In genomic region chr2:201680743-201681142, GRCh38 we compare ENCODE assay signal across 10 cellular contexts. TPM values are rescaled to one million over a fixed set of nuclear protein-coding genes. Genes with fewer than 3 reads are reported as not detected.
DNase-seq lines count a peak whose midpoint lies in the region; ATAC-seq and TF ChIP-seq lines count a peak whose summit lies in the region.
"Had no signal": no experiment of that assay in that cellular context is flagged by ENCODE, and none has a peak within 500 bp of the region (broad histone marks: within the 10 kb centered on the region; RNA-seq: fewer than 3 reads in every experiment).

No MANE protein-coding gene starts in this region.

- no peaks in the 10 kb centered on the region for H3K4me1 ChIP-seq in Caco-2
- H3K4me1 ChIP-seq in iPS DF 6.9 (ENCODE audit: control insufficient read depth, insufficient read depth, low read length) = no peaks in the 10 kb centered on the region
- H3K4me1 ChIP-seq: HAP-1 had no signal

- no peaks in the 10 kb centered on the region for H3K9me3 Mint-ChIP-seq in Caco-2 (ENCODE audit: unreplicated experiment)

- peaks cover 3% of the 10 kb centered on the region for H3K27me3 Mint-ChIP-seq in Caco-2 (ENCODE audit: insufficient read depth, unreplicated experiment)

- peak; percentile 54 to 66 for TF ChIP-seq CTCF in Caco-2 (IDR thresholded peaks at IDR 0.05; ENCODE audit: insufficient read depth in 1 of 2, low read depth in 1 of 2, low read length in 1 of 2, severe bottlenecking in 1 of 2, unreplicated experiment in 1 of 2)

- no peak overlapping the region for H3K27ac ChIP-seq in iPS DF 6.9 (ENCODE audit: low read length)
- no peak overlapping the region for H3K27ac ChIP-seq in caudate nucleus (ENCODE audit: low read depth, low read length)

- H3K4me3 Mint-ChIP-seq in Caco-2 (ENCODE audit: unreplicated experiment) = no peak overlapping the region

- H3K27me3 ChIP-seq in Caco-2 (replicated peaks; ENCODE audit: control insufficient read depth, insufficient read depth, low read length) (no peaks in the 10 kb centered on the region), iPS DF 6.9 (ENCODE audit: control insufficient read depth, insufficient read depth, low read length) (no peaks in the 10 kb centered on the region)

- H3K4me1 Mint-ChIP-seq in Caco-2 (ENCODE audit: low read depth, unreplicated experiment) = no peaks in the 10 kb centered on the region

- WGBS in iPS DF 6.9 (ENCODE audit: insufficient coverage, insufficient read length) = no CpG with 5 or more reads among the region's 9 CpGs

- H3K27ac Mint-ChIP-seq in Caco-2 (ENCODE audit: unreplicated experiment) = no peak overlapping the region

- POLR2A ChIA-PET in Caco-2 (lab: Charles Lee) = no interaction called here

- H3K4me3 ChIP-seq in Caco-2 (ENCODE audit: low read depth, low read length) (no peak overlapping the region), iPS DF 6.9 (ENCODE audit: low read length) (no peak overlapping the region)
- H3K4me3 ChIP-seq: HAP-1 had no signal

- intact Hi-C loops in Caco-2 (cut with micrococcal nuclease; ENCODE audit: unreplicated experiment) = loop anchor here (2.0 kb wide), 1 partner anchor 34 kb away; no protein-coding TSS in a partner anchor

- no peak for ATAC-seq in GM18502 (IDR thresholded peaks at IDR 0.05; ENCODE audit: poor library complexity, unreplicated experiment)

- CTCF ChIA-PET in Caco-2 (lab: Charles Lee) = no interaction called here

- no peaks in the 10 kb centered on the region for H3K36me3 Mint-ChIP-seq in Caco-2 (ENCODE audit: insufficient read depth, unreplicated experiment)

- no TSS peak for BruUV-seq in Caco-2 (replicated peaks; lab: Mats Ljungman, UMichigan)

- H3K9me3 ChIP-seq in Caco-2 = no peaks in the 10 kb centered on the region
- H3K9me3 ChIP-seq in iPS DF 6.9 (ENCODE audit: control insufficient read depth, insufficient read depth, low read length) = no peaks in the 10 kb centered on the region
- H3K9me3 ChIP-seq: HAP-1 had no signal

- DNase-seq in Caco-2 (peak; percentile 56 to 61), GM19238 (ENCODE audit: insufficient read length, low spot score) (peak; percentile 9), SK-N-DZ (ENCODE audit: low spot score) (peak; percentile 12), iPS DF 6.9 (ENCODE audit: low read depth, low spot score) (peak; percentile 67), T1000 (lab: John Stamatoyannopoulos, UW) (no peak), caudate nucleus (lab: John Stamatoyannopoulos, UW) (no peak), medulla oblongata (ENCODE audit: extremely low spot score) (no peak)
- DNase-seq: NCI-H526 treated with DMSO at 0.1 percent for 48 hours had no signal

- H3K36me3 ChIP-seq in Caco-2 (ENCODE audit: control insufficient read depth, insufficient read depth, low read length) (no peaks in the 10 kb centered on the region), iPS DF 6.9 (ENCODE audit: control insufficient read depth, insufficient read depth, low read length) (no peaks in the 10 kb centered on the region)
- H3K36me3 ChIP-seq: HAP-1 had no signal

RNA-seq across cellular contexts. Expression of gene MPP4, which starts 17.7 kb away (rescaled TPM):
- 0.16 and 0.37 TPM in 2 replicates for total RNA-seq in Caco-2 (2022)
- 0.21 TPM in 1 of 2 replicates, not detected in the other for polyA plus RNA-seq in SK-N-DZ (2014; cell fraction: cytosol; rRNA removed)
- not detected in 2 replicates for polyA plus RNA-seq in SK-N-DZ (2014; cell fraction: nucleus; rRNA removed)

RNA-seq across cellular contexts. Expression of gene TMEM237, which starts 37.4 kb away (rescaled TPM):
- 21.1 and 26.5 TPM in 2 replicates for total RNA-seq in Caco-2 (2022)
- polyA plus RNA-seq in SK-N-DZ (2014; cell fraction: cytosol; rRNA removed) = 98.9 and 101 TPM in 2 replicates
- 119 and 126 TPM in 2 replicates for polyA plus RNA-seq in SK-N-DZ (2014; cell fraction: nucleus; rRNA removed)

Comparison
In these comparisons a context has a peak if more than half of its experiments do, and no peak if none do; other contexts are left out.
1. DNase-seq: peak in Caco-2 (2 of 2), GM19238 (single experiment), SK-N-DZ (single experiment) and iPS DF 6.9 (single experiment); none in T1000 (single experiment), caudate nucleus (0 of 61) and medulla oblongata (single experiment).